In genomic region chr10:58844680-58845079, GRCh38 we compare ENCODE assay signal across 16 cellular contexts.
A peak's percentile ranks its signal among the peaks of the same experiment; 100 is the strongest.
DNase-seq lines count a peak whose midpoint lies in the region; ATAC-seq and TF ChIP-seq lines count a peak whose summit lies in the region.
"Had no signal": no experiment of that assay in that cellular context is flagged by ENCODE, and none has a peak within 500 bp of the region (broad histone marks: within the 10 kb centered on the region; RNA-seq: fewer than 3 reads in every experiment).

No MANE protein-coding gene starts in this region.

- H3K36me3 ChIP-seq in mucosa of descending colon (ENCODE audit: low read depth) = no peaks in the 10 kb centered on the region

- intact Hi-C loops in mucosa of descending colon (cut with DNase I, micrococcal nuclease) = no loop called here

- peaks cover 16% of the 10 kb centered on the region for H3K4me1 Mint-ChIP-seq in type B pancreatic cell (ENCODE audit: unreplicated experiment)
- H3K4me1 Mint-ChIP-seq: IgD-negative memory B cell had no signal

- H3K9me3 Mint-ChIP-seq in type B pancreatic cell = peaks cover 7% of the 10 kb centered on the region
- H3K9me3 Mint-ChIP-seq: GM23338 had no signal

- no peak overlapping the region for H3K4me3 ChIP-seq in mucosa of descending colon
- H3K4me3 ChIP-seq: A549, GM23338 had no signal

- no peaks in the 10 kb centered on the region for H3K9me3 ChIP-seq in mucosa of descending colon
- H3K9me3 ChIP-seq: A549 had no signal

- no peaks in the 10 kb centered on the region for H3K4me1 ChIP-seq in mucosa of descending colon (ENCODE audit: low read depth)
- H3K4me1 ChIP-seq: A549 had no signal

- H3K36me3 Mint-ChIP-seq in type B pancreatic cell = no peaks in the 10 kb centered on the region
- H3K36me3 Mint-ChIP-seq: IgD-negative memory B cell had no signal

- no peak overlapping the region for H3K4me3 Mint-ChIP-seq in type B pancreatic cell
- H3K4me3 Mint-ChIP-seq: CD4-positive, alpha-beta T cell; GM23338; IgD-negative memory B cell had no signal

- ATAC-seq in mucosa of descending colon = peak; percentile 42
- ATAC-seq: GM23338, HepG2 had no signal

- DNase-seq in cerebellar cortex (ENCODE audit: low spot score) (peak; percentile 13), mucosa of descending colon (no peak), type B pancreatic cell (ENCODE audit: extremely low spot score, unreplicated experiment) (no peak), Kasumi-1 (lab: John Stamatoyannopoulos, UW) (no peak), DMS53 treated with DMSO at 0.1 percent for 48 hours (lab: John Stamatoyannopoulos, UW; ENCODE audit: unreplicated experiment) (no peak), NCI-H2081 (lab: John Stamatoyannopoulos, UW) (no peak)
- DNase-seq: AML-193; CD4-positive, alpha-beta T cell; DND-41; EL; HCEC 1CT; KG1 had no signal

- TF ChIP-seq CTCF in mucosa of descending colon (IDR thresholded peaks at IDR 0.05) (no peak), type B pancreatic cell (conservative IDR thresholded peaks at IDR 0.05) (no peak)

- H3K27me3 Mint-ChIP-seq in type B pancreatic cell = no peaks in the 10 kb centered on the region

- H3K27ac Mint-ChIP-seq in type B pancreatic cell = peak overlapping the region; percentile 34
- H3K27ac Mint-ChIP-seq: CD4-positive, alpha-beta T cell; GM23338; IgD-negative memory B cell had no signal
